In genomic region chrY:12623204-12623603, GRCh38 we compare ENCODE assay signal across 25 cellular contexts.
"Had no signal": no experiment of that assay in that cellular context is flagged by ENCODE, and none has a peak within 500 bp of the region (broad histone marks: within the 10 kb centered on the region; RNA-seq: fewer than 3 reads in every experiment).

No MANE protein-coding gene starts in this region.

- H3K4me3 Mint-ChIP-seq: endodermal cell; naive B cell; nephron; stimulated activated naive B cell treated with anti-CD40 and anti-IgM and Interleukin-4, amounts not matched to agents 10 μg/mL and 1 μg/mL and 100 μg/mL, for 72 hours; stimulated activated naive CD8-positive, alpha-beta T cell treated with anti-CD3 and anti-CD28 coated beads, Interleukin-15, amount 100 ng/mL, for 72 hours had no signal

- DNase-seq: colonic mucosa; dermis blood vessel endothelial cell; endodermal cell; kidney; left colon; left ventricle myocardium superior; mesendoderm; naive B cell; occipital lobe; pancreas; right lobe of liver; stimulated activated CD4-positive, alpha-beta T cell treated with anti-CD3 and anti-CD28 coated beads, Interleukin-2, amount 100 ng/mL, for 24 hours; stimulated activated CD4-positive, alpha-beta T cell treated with anti-CD3 and anti-CD28 coated beads, Interleukin-4, amount 100 ng/mL, for 4 hours; stimulated activated naive B cell treated with anti-CD40 and anti-IgM and Interleukin-4, amounts not matched to agents 10 μg/mL and 1 μg/mL and 100 μg/mL, for 72 hours; stimulated activated naive CD8-positive, alpha-beta T cell treated with anti-CD3 and anti-CD28 coated beads, Interleukin-15, amount 100 ng/mL, for 72 hours; testis; upper lobe of right lung had no signal

- FAIRE-seq: endothelial cell of umbilical vein, kidney, pancreas had no signal

- ATAC-seq: esophagus mucosa; left colon; left ventricle myocardium superior; pancreas; right lobe of liver; stimulated activated naive B cell treated with anti-CD40 and anti-IgM and Interleukin-4, amounts not matched to agents 10 μg/mL and 1 μg/mL and 100 μg/mL, for 72 hours; stimulated activated naive CD8-positive, alpha-beta T cell treated with anti-CD3 and anti-CD28 coated beads, Interleukin-15, amount 100 ng/mL, for 72 hours; upper lobe of right lung had no signal

- H3K27me3 Mint-ChIP-seq: naive B cell; progenitor cell of endocrine pancreas; stimulated activated naive B cell treated with anti-CD40 and anti-IgM and Interleukin-4, amounts not matched to agents 10 μg/mL and 1 μg/mL and 100 μg/mL, for 72 hours; stimulated activated naive CD8-positive, alpha-beta T cell treated with anti-CD3 and anti-CD28 coated beads, Interleukin-15, amount 100 ng/mL, for 72 hours had no signal

- H3K4me1 ChIP-seq: colonic mucosa, pancreas, right lobe of liver, testis, tibial nerve, upper lobe of right lung, vagina had no signal

- H3K27ac Mint-ChIP-seq: endodermal cell; naive B cell; nephron; progenitor cell of endocrine pancreas; stimulated activated naive B cell treated with anti-CD40 and anti-IgM and Interleukin-4, amounts not matched to agents 10 μg/mL and 1 μg/mL and 100 μg/mL, for 72 hours; stimulated activated naive CD8-positive, alpha-beta T cell treated with anti-CD3 and anti-CD28 coated beads, Interleukin-15, amount 100 ng/mL, for 72 hours had no signal

- H3K9me3 Mint-ChIP-seq: endodermal cell, naive B cell, nephron had no signal

- H3K4me3 ChIP-seq: colonic mucosa, hepatocyte, lung, pancreas, right lobe of liver, testis, tibial nerve, upper lobe of right lung, vagina had no signal

- H3K27me3 ChIP-seq: colonic mucosa, hepatocyte, pancreas, right lobe of liver, testis, tibial nerve, upper lobe of right lung, vagina had no signal

- H3K27ac ChIP-seq: colonic mucosa, hepatocyte, pancreas, right lobe of liver, testis, tibial nerve, upper lobe of right lung, vagina had no signal

- H3K36me3 Mint-ChIP-seq: naive B cell had no signal

- H3K4me1 Mint-ChIP-seq: endodermal cell, nephron had no signal

- H3K36me3 ChIP-seq: colonic mucosa, pancreas, right lobe of liver, tibial nerve, upper lobe of right lung, vagina had no signal
